In the genomic region with DNA sequence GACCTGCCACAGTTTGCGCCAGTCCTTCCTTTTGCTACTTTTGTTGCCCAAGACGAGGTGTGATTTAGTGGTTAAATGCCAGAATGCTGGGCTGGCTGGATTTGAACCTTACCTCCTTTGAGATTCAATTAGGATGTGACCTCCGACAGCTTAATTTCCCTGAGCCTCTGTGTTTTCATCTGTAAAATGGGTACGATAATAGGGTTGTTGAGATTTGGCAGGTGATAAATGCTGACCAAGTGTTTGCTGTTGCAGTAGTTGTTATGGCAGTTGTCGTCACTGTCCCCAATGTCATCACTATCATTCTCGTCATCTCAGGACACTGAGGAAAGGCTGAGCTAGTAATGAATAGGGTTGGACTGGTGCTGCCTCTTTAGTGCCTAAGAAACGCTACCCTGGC, we compare ENCODE assay signal across 11 cellular contexts.
DNase-seq lines count a peak whose midpoint lies in the region; ATAC-seq and TF ChIP-seq lines count a peak whose summit lies in the region.
"Had no signal": no experiment of that assay in that cellular context is flagged by ENCODE, and none has a peak within 500 bp of the region (broad histone marks: within the 10 kb centered on the region; RNA-seq: fewer than 3 reads in every experiment).

No MANE protein-coding gene starts in this region.

- CTCF ChIA-PET in IMR-90 (lab: Yijun Ruan, JAX) = no interaction called here

- peak overlapping the region in 9 of 11 experiments; percentile 10 to 62 (median 49); a peak in 12 of 22 replicates for H3K4me2 ChIP-seq in BLaER1 treated with 17β-estradiol and CSF1 and Interleukin-3, amounts not matched to agents 10 nM and 100 nM
- H3K4me2 ChIP-seq in IMR-90 (ENCODE audit: low read depth, low read length) = no peak overlapping the region

- no peak overlapping the region for H4K5ac ChIP-seq in IMR-90 (ENCODE audit: low read depth, low read length)

- WGBS in IMR-90 (ENCODE audit: extremely low coverage in 2 of 2, insufficient read length in 1 of 2), 2 experiments = 100% methylated on average over 2 of the region's 7 CpGs; no CpG with 5 or more reads in 1 of the 2 experiments

- POLR2A ChIA-PET in IMR-90 (lab: Charles Lee; ENCODE audit: unreplicated experiment) = no interaction called here

- no peak overlapping the region for H2BK120ac ChIP-seq in IMR-90 (ENCODE audit: low read depth, low read length)

- peaks cover 39% of the 10 kb centered on the region for H3K9me1 ChIP-seq in IMR-90 (ENCODE audit: insufficient read depth, low read length)

- no peaks in the 10 kb centered on the region for H3K9me3 ChIP-seq in BLaER1 treated with 17β-estradiol and CSF1 and Interleukin-3, amounts not matched to agents 10 nM and 100 nM (replicated peaks in 1 of 11)
- H3K9me3 ChIP-seq in IMR-90 (ENCODE audit: control insufficient read depth, insufficient read depth, low read length) = no peaks in the 10 kb centered on the region
- no peaks in the 10 kb centered on the region for H3K9me3 ChIP-seq in colonic mucosa

- in situ Hi-C loops in IMR-90 (cut with MboI; ENCODE audit: low sequenced_read_pairs) = no loop called here

- H3K23ac ChIP-seq in IMR-90 (ENCODE audit: low read depth, low read length) = no peak overlapping the region

- intact Hi-C loops in IMR-90 (cut with micrococcal nuclease) = no loop called here
- intact Hi-C loops in colonic mucosa (cut with DNase I) = no loop called here

- no TSS peak for BruUV-seq in IMR-90 (replicated peaks; lab: Mats Ljungman, UMichigan)

- H3K4me1 Mint-ChIP-seq in natural killer cell treated with Interleukin-12 subunit alpha and Interleukin-12 subunit beta and Interleukin-15 and Interleukin-18, amount 100 ng/mL, for 72 hours (ENCODE audit: low read depth in 2 of 2) = peaks cover 49 to 50% of the 10 kb centered on the region in 2 donors

- H3K36me3 ChIP-seq in BLaER1 treated with 17β-estradiol and CSF1 and Interleukin-3, amounts not matched to agents 10 nM and 100 nM = no peaks in the 10 kb centered on the region
- H3K36me3 ChIP-seq in IMR-90 (ENCODE audit: control insufficient read depth, insufficient read depth, low read length) (peaks cover 26% of the 10 kb centered on the region), colonic mucosa (no peaks in the 10 kb centered on the region)

- H2AK5ac ChIP-seq in IMR-90 (ENCODE audit: low read depth, low read length) = peak overlapping the region; percentile 76; the same call in 1 of the 2 replicates

- 0 out of 22 replicates have a peak overlapping the region, but pooled peaks of 2 of the 11 experiments have one; percentile 7 to 12 for H3K27ac ChIP-seq in BLaER1 treated with 17β-estradiol and CSF1 and Interleukin-3, amounts not matched to agents 10 nM and 100 nM
- H3K27ac ChIP-seq in IMR-90 (ENCODE audit: insufficient read depth, low read length) (no peak overlapping the region), colonic mucosa (peak overlapping the region; percentile 60)
- H3K27ac ChIP-seq: VCaP had no signal

- no peaks in the 10 kb centered on the region for H3K27me3 ChIP-seq in BLaER1 treated with 17β-estradiol and CSF1 and Interleukin-3, amounts not matched to agents 10 nM and 100 nM
- no peaks in the 10 kb centered on the region for H3K27me3 ChIP-seq in IMR-90 (ENCODE audit: control insufficient read depth, insufficient read depth, low read length)
- H3K27me3 ChIP-seq in colonic mucosa = no peaks in the 10 kb centered on the region

- H3K9ac ChIP-seq in BLaER1 treated with 17β-estradiol and CSF1 and Interleukin-3, amounts not matched to agents 10 nM and 100 nM = no peak overlapping the region
- no peak overlapping the region for H3K9ac ChIP-seq in IMR-90 (ENCODE audit: low read depth, low read length)
- no peak overlapping the region for H3K9ac ChIP-seq in colonic mucosa (ENCODE audit: low read depth in 2 of 2, low read length in 2 of 2)

- peak overlapping the region; percentile 94 to 96 for H3K27ac Mint-ChIP-seq in natural killer cell treated with Interleukin-12 subunit alpha and Interleukin-12 subunit beta and Interleukin-15 and Interleukin-18, amount 100 ng/mL, for 72 hours
- H3K27ac Mint-ChIP-seq: dendritic cell treated with granulocyte-macrophage colony-stimulating factor and Interleukin-4, amounts not matched to agents 40 ng/mL and 50 ng/mL, for 4 days had no signal

- DNase-seq in IMR-90 (no peak), colonic mucosa (no peak), NCI-H748 treated with DMSO at 0.1 percent for 48 hours (lab: John Stamatoyannopoulos, UW) (no peak), NCI-H187 (lab: John Stamatoyannopoulos, UW) (no peak)
- no peak for DNase-seq in natural killer cell treated with Interleukin-12 subunit alpha and Interleukin-12 subunit beta and Interleukin-15 and Interleukin-18, amount 100 ng/mL, for 72 hours (ENCODE audit: low spot score)
- DNase-seq: retina had no signal

- dilution Hi-C loops in IMR-90 (cut with HindIII; ENCODE audit: low sequenced_read_pairs, unreplicated experiment) = no loop called here

- no peak for TF ChIP-seq RAD21 in IMR-90 (IDR thresholded peaks at IDR 0.05; ENCODE audit: low read length)

- no peak overlapping the region for H2AFZ ChIP-seq in IMR-90 (replicated peaks; ENCODE audit: low read length, poor library complexity)

- H3K9me3 Mint-ChIP-seq in natural killer cell treated with Interleukin-12 subunit alpha and Interleukin-12 subunit beta and Interleukin-15 and Interleukin-18, amount 100 ng/mL, for 72 hours = no peaks in the 10 kb centered on the region
- H3K9me3 Mint-ChIP-seq: dendritic cell treated with granulocyte-macrophage colony-stimulating factor and Interleukin-4, amounts not matched to agents 40 ng/mL and 50 ng/mL, for 4 days had no signal

- ATAC-seq in IMR-90 (ENCODE audit: low read depth) (no peak), GM21723 (IDR thresholded peaks at IDR 0.05; ENCODE audit: unreplicated experiment) (no peak), GM18861 (IDR thresholded peaks at IDR 0.05; ENCODE audit: unreplicated experiment) (no peak)
- ATAC-seq in natural killer cell treated with Interleukin-12 subunit alpha and Interleukin-12 subunit beta and Interleukin-15 and Interleukin-18, amount 100 ng/mL, for 72 hours = peak; percentile 48 to 51

- H3K4me3 ChIP-seq in BLaER1 treated with 17β-estradiol and CSF1 and Interleukin-3, amounts not matched to agents 10 nM and 100 nM = no peak overlapping the region
- H3K4me3 ChIP-seq in IMR-90 (ENCODE audit: insufficient read depth, low read depth, low read length) = no peak overlapping the region
- no peak overlapping the region for H3K4me3 ChIP-seq in colonic mucosa

- no peak overlapping the region for H3K56ac ChIP-seq in IMR-90 (ENCODE audit: extremely low read depth, insufficient read depth, low read length)

- peak overlapping the region; percentile 73 for H4K91ac ChIP-seq in IMR-90 (ENCODE audit: insufficient read depth, low read depth, low read length)

- no peaks in the 10 kb centered on the region for H3K36me3 Mint-ChIP-seq in natural killer cell treated with Interleukin-12 subunit alpha and Interleukin-12 subunit beta and Interleukin-15 and Interleukin-18, amount 100 ng/mL, for 72 hours

- peaks cover 0 to 6% (median 0%) of the 10 kb centered on the region in 11 experiments; a peak in 1 of 22 replicates for H4K20me1 ChIP-seq in BLaER1 treated with 17β-estradiol and CSF1 and Interleukin-3, amounts not matched to agents 10 nM and 100 nM
- peaks cover 88% of the 10 kb centered on the region for H4K20me1 ChIP-seq in IMR-90 (ENCODE audit: insufficient read depth, low read length)

- H2BK15ac ChIP-seq in IMR-90 (ENCODE audit: low read depth, low read length) = 0 out of 3 replicates have a peak overlapping the region, but pooled peaks have one; percentile 57

- H3K4me3 Mint-ChIP-seq in natural killer cell treated with Interleukin-12 subunit alpha and Interleukin-12 subunit beta and Interleukin-15 and Interleukin-18, amount 100 ng/mL, for 72 hours = peak overlapping the region; percentile 80
- H3K4me3 Mint-ChIP-seq: dendritic cell treated with granulocyte-macrophage colony-stimulating factor and Interleukin-4, amounts not matched to agents 40 ng/mL and 50 ng/mL, for 4 days had no signal

- peaks cover 55 to 90% of the 10 kb centered on the region in 2 experiments for H3K79me1 ChIP-seq in IMR-90 (ENCODE audit: low read depth in 1 of 2, low read length in 2 of 2)

- no peak overlapping the region; the same call in 1 of the 2 replicates for H3K14ac ChIP-seq in IMR-90 (replicated peaks; ENCODE audit: low read depth, low read length)

- TF ChIP-seq POLR2A in IMR-90 (IDR thresholded peaks at IDR 0.05; ENCODE audit: low read depth, low read length) = no peak

- no peak overlapping the region for H2BK5ac ChIP-seq in IMR-90 (ENCODE audit: low read depth, low read length, poor library complexity, severe bottlenecking)

- no peak for TF ChIP-seq CTCF in IMR-90 (conservative IDR thresholded peaks at IDR 0.05; ENCODE audit: low read depth, low read length)
- TF ChIP-seq CTCF in colonic mucosa (IDR thresholded peaks at IDR 0.05) = no peak

- peak overlapping the region; percentile 69 for H3K4ac ChIP-seq in IMR-90 (ENCODE audit: low read depth, low read length)

- H2BK20ac ChIP-seq in IMR-90 (ENCODE audit: low read depth, low read length) = no peak overlapping the region; the same call in 1 of the 2 replicates

- peak overlapping the region; percentile 37 for H2AK9ac ChIP-seq in IMR-90 (replicated peaks; ENCODE audit: low read depth, low read length, poor library complexity)

- H3K18ac ChIP-seq in IMR-90 (ENCODE audit: low read depth, low read length) = peak overlapping the region; percentile 6; the same call in 1 of the 2 replicates

- no peaks in the 10 kb centered on the region for H3K27me3 Mint-ChIP-seq in natural killer cell treated with Interleukin-12 subunit alpha and Interleukin-12 subunit beta and Interleukin-15 and Interleukin-18, amount 100 ng/mL, for 72 hours
- H3K27me3 Mint-ChIP-seq: dendritic cell treated with granulocyte-macrophage colony-stimulating factor and Interleukin-4, amounts not matched to agents 40 ng/mL and 50 ng/mL, for 4 days had no signal

- peaks cover 11 to 25% (median 20%) of the 10 kb centered on the region in 10 experiments; a peak in 19 of 20 replicates for H3K4me1 ChIP-seq in BLaER1 treated with 17β-estradiol and CSF1 and Interleukin-3, amounts not matched to agents 10 nM and 100 nM
- H3K4me1 ChIP-seq in IMR-90 (ENCODE audit: control insufficient read depth, insufficient read depth, low read length) = peaks cover 45% of the 10 kb centered on the region
- peaks cover 16% of the 10 kb centered on the region for H3K4me1 ChIP-seq in colonic mucosa

- H4K8ac ChIP-seq in IMR-90 (ENCODE audit: low read depth in 2 of 2, low read length in 2 of 2) = peak overlapping the region in 1 of 2 experiments; percentile 38; a peak in 1 of 4 replicates

TF ChIP-seq in IMR-90, 13 proteins besides CTCF, POLR2A, EP300 and RAD21 (continues in another document):
- TF ChIP-seq, protein P1, sequence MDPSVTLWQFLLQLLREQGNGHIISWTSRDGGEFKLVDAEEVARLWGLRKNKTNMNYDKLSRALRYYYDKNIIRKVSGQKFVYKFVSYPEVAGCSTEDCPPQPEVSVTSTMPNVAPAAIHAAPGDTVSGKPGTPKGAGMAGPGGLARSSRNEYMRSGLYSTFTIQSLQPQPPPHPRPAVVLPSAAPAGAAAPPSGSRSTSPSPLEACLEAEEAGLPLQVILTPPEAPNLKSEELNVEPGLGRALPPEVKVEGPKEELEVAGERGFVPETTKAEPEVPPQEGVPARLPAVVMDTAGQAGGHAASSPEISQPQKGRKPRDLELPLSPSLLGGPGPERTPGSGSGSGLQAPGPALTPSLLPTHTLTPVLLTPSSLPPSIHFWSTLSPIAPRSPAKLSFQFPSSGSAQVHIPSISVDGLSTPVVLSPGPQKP (IDR thresholded peaks at IDR 0.05; ENCODE audit: borderline replicate concordance, low read depth, low read length) = no peak

Comparison
In these comparisons a context has a peak if more than half of its experiments do, and no peak if none do; other contexts are left out.
1. ATAC-seq: peak in natural killer cell treated with Interleukin-12 subunit alpha and Interleukin-12 subunit beta and Interleukin-15 and Interleukin-18, amount 100 ng/mL, for 72 hours (2 of 2); none in IMR-90 (single experiment), GM21723 (single experiment) and GM18861 (single experiment).